In genomic region chr11:68371176-68372041, GRCh38 we compare ENCODE assay signal across 1 cellular context.
TF ChIP-seq lines count a peak whose summit lies in the region.

No MANE protein-coding gene starts in this region.

TF ChIP-seq in GM12878, 131 proteins besides CTCF, POLR2A, EP300 and RAD21 (continued from another document):
- TF ChIP-seq NKRF (conservative IDR thresholded peaks at IDR 0.05) = 0 out of 2 replicates have a peak, but pooled peaks have one; percentile 25
- TF ChIP-seq IKZF1 (conservative IDR thresholded peaks at IDR 0.05) = peak; percentile 72
- TF ChIP-seq KDM1A (IDR thresholded peaks at IDR 0.05; ENCODE audit: borderline replicate concordance) = no peak
- no peak for TF ChIP-seq HSF1 (IDR thresholded peaks at IDR 0.05; ENCODE audit: low read depth, low read length)
- no peak for TF ChIP-seq TBL1XR1 (IDR thresholded peaks at IDR 0.05; ENCODE audit: low read depth, low read length)
- TF ChIP-seq CHD2 (IDR thresholded peaks at IDR 0.05; ENCODE audit: borderline replicate concordance, low read depth, low read length) = 0 out of 2 replicates have a peak, but pooled peaks have one; percentile 31
- no peak for TF ChIP-seq ZZZ3 (IDR thresholded peaks at IDR 0.05; ENCODE audit: control insufficient read depth, insufficient read length, low read depth)
- TF ChIP-seq RELB (IDR thresholded peaks at IDR 0.05; ENCODE audit: low read depth) = no peak
- TF ChIP-seq IKZF2 (IDR thresholded peaks at IDR 0.05) = peak; percentile 12 to 54
- TF ChIP-seq USF1 (IDR thresholded peaks at IDR 0.05; ENCODE audit: borderline replicate concordance, extremely low read length, insufficient read depth, low read depth, low read length) = no peak
- TF ChIP-seq DPF2 (IDR thresholded peaks at IDR 0.05) = peak; percentile 42; the same call in 1 of the 2 replicates
- TF ChIP-seq BCL11A (IDR thresholded peaks at IDR 0.05; ENCODE audit: low read depth, low read length) = peak; percentile 49; the same call in 1 of the 2 replicates
- no peak for TF ChIP-seq ATF2 (IDR thresholded peaks at IDR 0.05; ENCODE audit: low read length)
- no peak for TF ChIP-seq POLR2AphosphoS2 (IDR thresholded peaks at IDR 0.05; ENCODE audit: low read depth, low read length)
- peak; percentile 8; the same call in 1 of the 2 replicates for TF ChIP-seq RCOR1 (conservative IDR thresholded peaks at IDR 0.05; ENCODE audit: low read depth, low read length)
- TF ChIP-seq TAF1 (IDR thresholded peaks at IDR 0.05; ENCODE audit: borderline replicate concordance, low read depth, low read length) = no peak
- TF ChIP-seq BMI1 (IDR thresholded peaks at IDR 0.05; ENCODE audit: borderline replicate concordance) = no peak
- no peak for TF ChIP-seq CUX1 (IDR thresholded peaks at IDR 0.05; ENCODE audit: insufficient replicate concordance, low read depth, low read length)
- no peak for TF ChIP-seq MXI1 (IDR thresholded peaks at IDR 0.05; ENCODE audit: low read depth, low read length)
- no peak for TF ChIP-seq ATF7 (IDR thresholded peaks at IDR 0.05; ENCODE audit: low read depth)
- TF ChIP-seq FOS (IDR thresholded peaks at IDR 0.05; ENCODE audit: borderline replicate concordance, extremely low read depth, insufficient read length) = no peak
- TF ChIP-seq CHD1 (IDR thresholded peaks at IDR 0.05; ENCODE audit: low read depth, low read length) = no peak
- TF ChIP-seq MYC (IDR thresholded peaks at IDR 0.05; ENCODE audit: insufficient read depth, insufficient read length, insufficient replicate concordance, low read length, severe bottlenecking) = no peak
- no peak for TF ChIP-seq BRCA1 (IDR thresholded peaks at IDR 0.05; ENCODE audit: low read depth, low read length)
- no peak for TF ChIP-seq NFYA (IDR thresholded peaks at IDR 0.05; ENCODE audit: borderline replicate concordance, low read depth, low read length)
- TF ChIP-seq ZNF217 (IDR thresholded peaks at IDR 0.05) = no peak
- TF ChIP-seq SMC3 (IDR thresholded peaks at IDR 0.05; ENCODE audit: borderline replicate concordance, low read length) = no peak
- peak; percentile 84 to 91 for TF ChIP-seq BHLHE40 (IDR thresholded peaks at IDR 0.05; ENCODE audit: borderline replicate concordance in 1 of 2, low read depth in 2 of 2, low read length in 1 of 2)
- no peak for TF ChIP-seq RAD51 (IDR thresholded peaks at IDR 0.05)
- no peak for TF ChIP-seq ZBED1 (IDR thresholded peaks at IDR 0.05; ENCODE audit: borderline replicate concordance)
- 0 out of 2 replicates have a peak, but pooled peaks have one; percentile 8 for TF ChIP-seq CREM (IDR thresholded peaks at IDR 0.05; ENCODE audit: low read depth)
- no peak for TF ChIP-seq POU2F2 (IDR thresholded peaks at IDR 0.05; ENCODE audit: borderline replicate concordance, low read depth, low read length)
- TF ChIP-seq FOXM1 (IDR thresholded peaks at IDR 0.05; ENCODE audit: low read depth, low read length) = no peak
- no peak for TF ChIP-seq HDAC6 (IDR thresholded peaks at IDR 0.05; ENCODE audit: unreplicated experiment)
- TF ChIP-seq SP1 (IDR thresholded peaks at IDR 0.05; ENCODE audit: low read depth, low read length) = no peak
- no peak for TF ChIP-seq NBN (IDR thresholded peaks at IDR 0.05)
